11 cellular contexts compared by ENCODE assay signal in the genomic region with DNA sequence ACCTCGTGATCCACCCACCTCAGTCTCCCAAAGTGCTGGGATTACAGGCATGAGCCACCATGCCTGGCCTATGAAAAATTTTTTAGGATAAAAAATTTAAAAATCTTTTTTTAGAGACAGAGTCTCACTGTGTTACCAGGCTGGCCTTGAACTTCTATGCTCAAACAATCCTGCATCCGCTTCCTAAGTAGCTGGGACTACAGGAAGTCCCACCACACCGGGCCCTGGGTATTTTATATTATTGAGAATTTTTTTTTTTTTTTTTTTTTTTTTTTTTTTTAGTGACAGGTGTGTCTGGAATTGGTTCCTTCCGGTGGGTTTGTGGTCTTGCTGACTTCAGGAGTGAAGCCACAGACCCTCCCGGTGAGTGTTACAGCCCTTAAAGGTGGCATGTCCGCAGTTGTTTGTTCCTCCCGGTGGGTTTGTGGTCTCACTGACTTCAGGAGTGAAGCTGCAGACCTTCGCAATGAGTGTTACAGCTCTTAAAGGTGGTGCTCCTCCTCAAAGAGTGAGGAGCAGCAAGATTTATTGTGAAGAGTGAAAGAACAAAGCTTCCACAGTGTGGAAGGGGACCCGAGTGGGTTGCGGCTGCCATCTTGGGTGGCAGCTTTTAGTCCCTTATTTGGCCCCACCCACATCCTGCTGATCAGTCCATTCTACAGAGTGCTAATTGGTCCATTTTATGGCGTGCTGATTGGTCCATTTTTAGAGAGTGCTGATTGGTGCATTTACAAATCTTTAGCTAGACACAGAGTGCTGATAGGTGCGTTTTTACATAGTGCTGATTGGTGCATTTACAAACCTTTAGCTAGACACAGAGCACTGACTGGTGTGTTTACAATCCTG. TPM values are rescaled to one million over a fixed set of nuclear protein-coding genes. Genes with fewer than 3 reads are reported as not detected.
A peak's percentile ranks its signal among the peaks of the same experiment; 100 is the strongest.
DNase-seq lines count a peak whose midpoint lies in the region; ATAC-seq lines count a peak whose summit lies in the region.
"Not testable (repeated sequence)": the region's sequence is repeated elsewhere in the genome, so short reads cannot be mapped to it uniquely, and the experiment has no call there.
"Had no signal": no experiment of that assay in that cellular context is flagged by ENCODE, and none has a peak within 500 bp of the region (broad histone marks: within the 10 kb centered on the region; RNA-seq: fewer than 3 reads in every experiment).

No MANE protein-coding gene starts in this region.

- peak; percentile 45 to 91 (median 83) for DNase-seq in CD8-positive, alpha-beta memory T cell
- peak in 4 of 5 experiments; percentile 18 to 90 (median 67) for DNase-seq in T-helper 2 cell
- DNase-seq in activated CD4-positive, alpha-beta memory T cell treated with anti-CD3 and anti-CD28 coated beads for 36 hours = peak; percentile 73
- DNase-seq in activated T-cell treated with anti-CD3 and anti-CD28 coated beads, Interleukin-2, amount 50 U/mL, for 1 hour = peak; percentile 73
- peak; percentile 40 for DNase-seq in activated gamma-delta T cell treated with anti-CD3 and anti-CD28 coated beads, Interleukin-2, amount 50 U/mL, for 16 hours (ENCODE audit: low read depth)
- DNase-seq in central memory CD8-positive, alpha-beta T cell (ENCODE audit: low spot score in 2 of 2) = peak; percentile 28 to 64
- peak; percentile 20 to 40 for DNase-seq in stimulated activated CD4-positive, alpha-beta T cell treated with anti-CD3 and anti-CD28 coated beads, Interleukin-2, amount 100 ng/mL, for 24 hours
- not testable (repeated sequence) for DNase-seq in stimulated activated effector memory CD8-positive, alpha-beta T cell treated with anti-CD3 and anti-CD28 coated beads, Interleukin-12 subunit alpha, Interleukin-12 subunit beta, amount 100 ng/mL, for 72 hours (ENCODE audit: low spot score in 2 of 2)

- CTCF ChIA-PET in CD8-positive, alpha-beta memory T cell (lab: Charles Lee) = interaction anchor here (0.7 to 2.1 kb wide), 7 partner anchors 12 to 116 kb away, joined by 3 to 5 read pairs (median 3); a partner anchor contains a TSS
- CTCF ChIA-PET in activated CD4-positive, alpha-beta memory T cell treated with anti-CD3 and anti-CD28 coated beads for 36 hours (lab: Charles Lee) = interaction anchor here (0.8 to 1.4 kb wide), 4 partner anchors 14 to 121 kb away, joined by 3 read pairs; no protein-coding TSS in a partner anchor

- peak; percentile 77 for ATAC-seq in central memory CD8-positive, alpha-beta T cell (replicated peaks; ENCODE audit: extremely low read depth, poor library complexity, severe bottlenecking)
- ATAC-seq in stimulated activated effector memory CD8-positive, alpha-beta T cell treated with anti-CD3 and anti-CD28 coated beads, Interleukin-12 subunit alpha, Interleukin-12 subunit beta, amount 100 ng/mL, for 72 hours = peak; percentile 54

- peak overlapping the region; percentile 54 to 98 (median 92) for H3K27ac Mint-ChIP-seq in CD8-positive, alpha-beta memory T cell
- peak overlapping the region; percentile 75 for H3K27ac Mint-ChIP-seq in activated CD4-positive, alpha-beta memory T cell treated with anti-CD3 and anti-CD28 coated beads for 36 hours
- H3K27ac Mint-ChIP-seq in central memory CD8-positive, alpha-beta T cell (ENCODE audit: low read depth); stimulated activated effector memory CD8-positive, alpha-beta T cell treated with anti-CD3 and anti-CD28 coated beads, Interleukin-12 subunit alpha, Interleukin-12 subunit beta, amount 100 ng/mL, for 72 hours: not testable (repeated sequence)

- not testable (repeated sequence) for H3K27me3 ChIP-seq in CD8-positive, alpha-beta memory T cell (ENCODE audit: insufficient read depth, low read length, poor library complexity, severe bottlenecking)

- not testable (repeated sequence) for H3K27ac ChIP-seq in CD8-positive, alpha-beta memory T cell (ENCODE audit: low read depth, low read length)

- peak overlapping the region; percentile 70 to 88 (median 77) for H3K4me3 Mint-ChIP-seq in CD8-positive, alpha-beta memory T cell
- H3K4me3 Mint-ChIP-seq in activated CD4-positive, alpha-beta memory T cell treated with anti-CD3 and anti-CD28 coated beads for 36 hours = peak overlapping the region; percentile 32
- peak overlapping the region; percentile 40 for H3K4me3 Mint-ChIP-seq in central memory CD8-positive, alpha-beta T cell
- not testable (repeated sequence) for H3K4me3 Mint-ChIP-seq in stimulated activated effector memory CD8-positive, alpha-beta T cell treated with anti-CD3 and anti-CD28 coated beads, Interleukin-12 subunit alpha, Interleukin-12 subunit beta, amount 100 ng/mL, for 72 hours

- not testable (repeated sequence) for H3K9me3 ChIP-seq in CD8-positive, alpha-beta memory T cell (ENCODE audit: low read length)

- H3K4me3 ChIP-seq in CD8-positive, alpha-beta memory T cell (ENCODE audit: low read length) = peak overlapping the region; percentile 14

- POLR2A ChIA-PET in CD8-positive, alpha-beta memory T cell (lab: Charles Lee) = interaction anchor here (0.6 to 1.5 kb wide), 8 partner anchors 10 to 1410 kb away, joined by 3 to 10 read pairs (median 5); a partner anchor contains a TSS
- POLR2A ChIA-PET in activated CD4-positive, alpha-beta memory T cell treated with anti-CD3 and anti-CD28 coated beads for 36 hours (lab: Charles Lee) = interaction anchor here (1.2 kb wide), 1 partner anchor 49 kb away, joined by 4 read pairs; a partner anchor contains a TSS

- intact Hi-C loops in activated CD4-positive, alpha-beta memory T cell treated with anti-CD3 and anti-CD28 coated beads for 36 hours (cut with micrococcal nuclease) = not testable (repeated sequence)

- H3K36me3 ChIP-seq in CD8-positive, alpha-beta memory T cell (ENCODE audit: insufficient read depth, low read length) = not testable (repeated sequence)

- not testable (repeated sequence) for H3K36me3 Mint-ChIP-seq in CD8-positive, alpha-beta memory T cell; activated CD4-positive, alpha-beta memory T cell treated with anti-CD3 and anti-CD28 coated beads for 36 hours; central memory CD8-positive, alpha-beta T cell (ENCODE audit: insufficient read depth); stimulated activated effector memory CD8-positive, alpha-beta T cell treated with anti-CD3 and anti-CD28 coated beads, Interleukin-12 subunit alpha, Interleukin-12 subunit beta, amount 100 ng/mL, for 72 hours

- H3K27me3 Mint-ChIP-seq in CD8-positive, alpha-beta memory T cell; activated CD4-positive, alpha-beta memory T cell treated with anti-CD3 and anti-CD28 coated beads for 36 hours; central memory CD8-positive, alpha-beta T cell: not testable (repeated sequence)

- H3K4me1 Mint-ChIP-seq in CD8-positive, alpha-beta memory T cell = peaks cover 15 to 25% (median 20%) of the 10 kb centered on the region in 3 donors
- not testable (repeated sequence) for H3K4me1 Mint-ChIP-seq in activated CD4-positive, alpha-beta memory T cell treated with anti-CD3 and anti-CD28 coated beads for 36 hours (ENCODE audit: low read depth); central memory CD8-positive, alpha-beta T cell; stimulated activated effector memory CD8-positive, alpha-beta T cell treated with anti-CD3 and anti-CD28 coated beads, Interleukin-12 subunit alpha, Interleukin-12 subunit beta, amount 100 ng/mL, for 72 hours

- H3K4me1 ChIP-seq in CD8-positive, alpha-beta memory T cell (ENCODE audit: insufficient read depth, low read length) = not testable (repeated sequence)

- peaks cover 0 to 13% (median 12%) of the 10 kb centered on the region in 5 donors for H3K9me3 Mint-ChIP-seq in CD8-positive, alpha-beta memory T cell
- peaks cover 18% of the 10 kb centered on the region for H3K9me3 Mint-ChIP-seq in activated CD4-positive, alpha-beta memory T cell treated with anti-CD3 and anti-CD28 coated beads for 36 hours
- H3K9me3 Mint-ChIP-seq in central memory CD8-positive, alpha-beta T cell; stimulated activated effector memory CD8-positive, alpha-beta T cell treated with anti-CD3 and anti-CD28 coated beads, Interleukin-12 subunit alpha, Interleukin-12 subunit beta, amount 100 ng/mL, for 72 hours: not testable (repeated sequence)

RNA-seq across cellular contexts. Expression of a gene that starts 13.5 kb away (rescaled TPM):
- total RNA-seq in CD8-positive, alpha-beta memory T cell = 10 to 100 TPM; 82.6 to 84.2 TPM
- 118 TPM for polyA plus RNA-seq in CD8-positive, alpha-beta memory T cell
- total RNA-seq in activated CD4-positive, alpha-beta memory T cell treated with anti-CD3 and anti-CD28 coated beads for 36 hours = 10 to 100 TPM; 73.2 to 74.3 TPM

RNA-seq across cellular contexts. Expression of a gene that starts 36.0 kb away (rescaled TPM):
- total RNA-seq in CD8-positive, alpha-beta memory T cell = not detected
- polyA plus RNA-seq in CD8-positive, alpha-beta memory T cell = not detected
- not detected for total RNA-seq in activated CD4-positive, alpha-beta memory T cell treated with anti-CD3 and anti-CD28 coated beads for 36 hours
- total RNA-seq: H9, mononuclear cell, neural crest cell had no signal

RNA-seq across cellular contexts. Expression of a gene that starts 48.5 kb away (rescaled TPM):
- 100 to 1,000 TPM; 174 to 192 TPM for total RNA-seq in CD8-positive, alpha-beta memory T cell
- 594 TPM for polyA plus RNA-seq in CD8-positive, alpha-beta memory T cell
- 100 to 1,000 TPM; 238 to 240 TPM for total RNA-seq in activated CD4-positive, alpha-beta memory T cell treated with anti-CD3 and anti-CD28 coated beads for 36 hours
